In genomic region chr2:86671304-86671981, GRCh38 we compare ENCODE assay signal across 14 cellular contexts. TPM values are rescaled to one million over a fixed set of nuclear protein-coding genes. Genes with fewer than 3 reads are reported as not detected.
A peak's percentile ranks its signal among the peaks of the same experiment; 100 is the strongest.
DNase-seq lines count a peak whose midpoint lies in the region; ATAC-seq, FAIRE-seq and TF ChIP-seq lines count a peak whose summit lies in the region.
"Had no signal": no experiment of that assay in that cellular context is flagged by ENCODE, and none has a peak within 500 bp of the region (broad histone marks: within the 10 kb centered on the region; RNA-seq: fewer than 3 reads in every experiment).

No MANE protein-coding gene starts in this region.

- POLR2A ChIA-PET in activated CD4-positive, alpha-beta memory T cell treated with anti-CD3 and anti-CD28 coated beads, Interleukin-2, amount 10 ng/mL, durations not matched to agents 7 days and 5 days (lab: Charles Lee): no interaction called here

- no peaks in the 10 kb centered on the region for H3K27me3 ChIP-seq in heart right ventricle

- no peaks in the 10 kb centered on the region for H3K9me3 Mint-ChIP-seq in activated CD4-positive, alpha-beta memory T cell treated with anti-CD3 and anti-CD28 coated beads, Interleukin-2, amount 10 ng/mL, durations not matched to agents 7 days and 5 days
- H3K9me3 Mint-ChIP-seq: CD8-positive, alpha-beta T cell had no signal

- CTCF ChIA-PET in activated CD4-positive, alpha-beta memory T cell treated with anti-CD3 and anti-CD28 coated beads, Interleukin-2, amount 10 ng/mL, durations not matched to agents 7 days and 5 days (lab: Charles Lee): no interaction called here

- FAIRE-seq in HTR-8/SVneo (lab: Jason Lieb, UNC): peak; percentile 33
- FAIRE-seq: islet of Langerhans had no signal

- no peaks in the 10 kb centered on the region for H3K4me1 Mint-ChIP-seq in activated CD4-positive, alpha-beta memory T cell treated with anti-CD3 and anti-CD28 coated beads, Interleukin-2, amount 10 ng/mL, durations not matched to agents 7 days and 5 days
- H3K4me1 Mint-ChIP-seq: GM23338, neural crest cell had no signal

- intact Hi-C loops in heart right ventricle (cut with DNase I): no loop called here
- intact Hi-C loops in sciatic nerve (cut with DNase I): no loop called here

- H3K27ac Mint-ChIP-seq in activated CD4-positive, alpha-beta memory T cell treated with anti-CD3 and anti-CD28 coated beads, Interleukin-2, amount 10 ng/mL, durations not matched to agents 7 days and 5 days: no peak overlapping the region
- H3K27ac Mint-ChIP-seq: CD8-positive, alpha-beta T cell; GM23338 had no signal

- H3K4me1 ChIP-seq in heart right ventricle: peaks cover 2 to 30% (median 11%) of the 10 kb centered on the region in 9 donors

- H3K4me3 ChIP-seq in heart right ventricle: no peak overlapping the region
- H3K4me3 ChIP-seq: GM23338 had no signal

- WGBS in heart right ventricle, 2 donors: 25 to 26% methylated on average over 5 of the region's 5 CpGs

- H3K36me3 ChIP-seq in heart right ventricle: no peaks in the 10 kb centered on the region

- peaks cover 0 to 8% (median 0%) of the 10 kb centered on the region in 11 donors for H3K9me3 ChIP-seq in heart right ventricle

- no peak for TF ChIP-seq CTCF in heart right ventricle (IDR thresholded peaks at IDR 0.05)

- ATAC-seq in heart right ventricle: peak in 6 of 8 donors; percentile 46 to 67 (median 59)
- peak; percentile 79 for ATAC-seq in sciatic nerve
- ATAC-seq in HG02852 (IDR thresholded peaks at IDR 0.05; ENCODE audit: unreplicated experiment): no peak
- ATAC-seq: CD8-positive, alpha-beta T cell; GM23338 had no signal

- peaks cover 1% of the 10 kb centered on the region for H3K27me3 Mint-ChIP-seq in activated CD4-positive, alpha-beta memory T cell treated with anti-CD3 and anti-CD28 coated beads, Interleukin-2, amount 10 ng/mL, durations not matched to agents 7 days and 5 days

- peaks cover 3% of the 10 kb centered on the region for H3K36me3 Mint-ChIP-seq in activated CD4-positive, alpha-beta memory T cell treated with anti-CD3 and anti-CD28 coated beads, Interleukin-2, amount 10 ng/mL, durations not matched to agents 7 days and 5 days (ENCODE audit: low read depth)
- H3K36me3 Mint-ChIP-seq: CD8-positive, alpha-beta T cell had no signal

- no peak for DNase-seq in HTR-8/SVneo (ENCODE audit: insufficient read length, low spot score)
- DNase-seq in astrocyte of the hippocampus (ENCODE audit: low read depth, low spot score): peak; percentile 44
- peak in 1 of 2 donors; percentile 24 for DNase-seq in heart right ventricle
- DNase-seq in sciatic nerve (ENCODE audit: low spot score): no peak
- no peak for DNase-seq in HT-29 (ENCODE audit: low spot score)
- DNase-seq in activated CD4-positive, alpha-beta memory T cell treated with anti-CD3 and anti-CD28 coated beads, Interleukin-2, amount 10 ng/mL, durations not matched to agents 7 days and 5 days: no peak
- DNase-seq in ACHN: no peak
- DNase-seq: amniotic stem cell; CD8-positive, alpha-beta T cell; NCI-H2171 had no signal

- H3K27ac ChIP-seq in heart right ventricle: peak overlapping the region in 6 of 10 donors; percentile 9 to 43 (median 22)

- no peak overlapping the region for H3K4me3 Mint-ChIP-seq in activated CD4-positive, alpha-beta memory T cell treated with anti-CD3 and anti-CD28 coated beads, Interleukin-2, amount 10 ng/mL, durations not matched to agents 7 days and 5 days
- H3K4me3 Mint-ChIP-seq: CD8-positive, alpha-beta T cell; GM23338; neural crest cell had no signal

- in situ Hi-C loops in ACHN (cut with HindIII; ENCODE audit: low pct_ligation_motif_present, low pct_unique_long_range_greater_than_20kb, low sequenced_read_pairs): no loop called here

RNA-seq across cellular contexts. Expression of gene RNF103, which starts 47.8 kb away (rescaled TPM):
- total RNA-seq in heart right ventricle: 10 to 100 TPM; 33.2 to 83.0 (median 59.1) TPM
- 10 to 100 TPM; 31.8 to 40.1 TPM for polyA plus RNA-seq in heart right ventricle
- total RNA-seq in sciatic nerve: 62.2 TPM
- 11.8 and 15.8 TPM in 2 replicates for total RNA-seq in HT-29 (2014; rRNA removed; shearing (Covaris generic))
- 10 to 100 TPM; 18.9 to 19.9 TPM for total RNA-seq in activated CD4-positive, alpha-beta memory T cell treated with anti-CD3 and anti-CD28 coated beads, Interleukin-2, amount 10 ng/mL, durations not matched to agents 7 days and 5 days

RNA-seq across cellular contexts. Expression of gene RMND5A, which starts 48.6 kb away (rescaled TPM):
- total RNA-seq in heart right ventricle (100 to 1,000 TPM in 7 of 10 donors, 10 to 100 TPM in 3; 68.0 to 152 (median 114) TPM), sciatic nerve (43.6 TPM)
- 10 to 100 TPM; 23.4 to 29.3 TPM for polyA plus RNA-seq in heart right ventricle
- 33.1 and 39.6 TPM in 2 replicates for total RNA-seq in HT-29 (2014; rRNA removed; shearing (Covaris generic))
- 10 to 100 TPM; 27.5 to 29.6 TPM for total RNA-seq in activated CD4-positive, alpha-beta memory T cell treated with anti-CD3 and anti-CD28 coated beads, Interleukin-2, amount 10 ng/mL, durations not matched to agents 7 days and 5 days
